ENCODE assay signal across 12 cellular contexts in the genomic region with DNA sequence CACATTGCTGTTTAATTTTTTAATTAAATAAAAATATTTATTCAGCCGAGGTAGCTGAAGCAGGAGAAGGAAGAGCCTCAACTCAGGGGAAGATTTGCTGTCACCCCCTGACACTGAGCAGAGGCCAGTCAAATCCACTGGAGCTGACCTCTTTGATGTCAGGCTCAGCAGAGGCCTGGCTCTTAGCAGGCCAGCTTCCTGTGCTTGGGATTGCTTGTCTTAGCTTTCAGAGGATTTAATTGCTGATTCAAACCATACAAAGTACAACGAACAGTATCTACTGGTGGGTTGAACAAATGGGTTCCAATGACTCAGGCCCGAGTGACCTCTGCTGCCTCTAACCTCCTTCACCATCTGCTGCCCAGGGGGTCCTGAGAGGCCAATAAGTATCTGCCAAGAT.
"Had no signal": no experiment of that assay in that cellular context is flagged by ENCODE, and none has a peak within 500 bp of the region (broad histone marks: within the 10 kb centered on the region; RNA-seq: fewer than 3 reads in every experiment).

No MANE protein-coding gene starts in this region.

- H3K9me3 ChIP-seq: lower lobe of right lung, neutrophil, SJCRH30, thoracic aorta had no signal

- H3K4me1 ChIP-seq: lower lobe of right lung, SJCRH30 had no signal

- H3K4me3 ChIP-seq: lower lobe of right lung, SJCRH30, skin epidermis, thoracic aorta had no signal

- H3K4me1 Mint-ChIP-seq: naive thymus-derived CD4-positive, alpha-beta T cell had no signal

- ATAC-seq: esophagus mucosa; lower lobe of right lung; naive thymus-derived CD4-positive, alpha-beta T cell had no signal

- H3K4me3 Mint-ChIP-seq: naive thymus-derived CD4-positive, alpha-beta T cell had no signal

- DNase-seq: activated CD4-positive, CD25-positive, alpha-beta regulatory T cell treated with anti-CD3 and anti-CD28 coated beads, Interleukin-2, amount 50 U/mL, for 72 hours; activated naive CD4-positive, alpha-beta T cell treated with Interleukin-2 at 50 U/mL for 16 hours; aorta; hippocampal formation; lower lobe of right lung; naive thymus-derived CD4-positive, alpha-beta T cell; retina; SJCRH30 had no signal

- H3K27ac Mint-ChIP-seq: naive thymus-derived CD4-positive, alpha-beta T cell had no signal

- H3K27me3 ChIP-seq: neutrophil, SJCRH30 had no signal

- H3K27ac ChIP-seq: lower lobe of right lung, neutrophil, SJCRH30, skin epidermis had no signal

- H3K36me3 ChIP-seq: lower lobe of right lung, neutrophil, SJCRH30, thoracic aorta had no signal
